Comparison of ENCODE assay signal across 30 cellular contexts in genomic region chr6:119890470-119890869, GRCh38.
DNase-seq lines count a peak whose midpoint lies in the region; ATAC-seq and TF ChIP-seq lines count a peak whose summit lies in the region.
"Had no signal": no experiment of that assay in that cellular context is flagged by ENCODE, and none has a peak within 500 bp of the region (broad histone marks: within the 10 kb centered on the region; RNA-seq: fewer than 3 reads in every experiment).

No MANE protein-coding gene starts in this region.

- H3K4me3 Mint-ChIP-seq in stimulated activated naive CD8-positive, alpha-beta T cell treated with anti-CD3 and anti-CD28 coated beads, Interleukin-15, amount 100 ng/mL, for 72 hours: no peak overlapping the region
- no peak overlapping the region for H3K4me3 Mint-ChIP-seq in progenitor cell of endocrine pancreas (ENCODE audit: low read depth)
- H3K4me3 Mint-ChIP-seq: activated CD8-positive, alpha-beta T cell treated with anti-CD3 and anti-CD28 coated beads for 36 hours; activated naive CD4-positive, alpha-beta T cell treated with anti-CD3 and anti-CD28 coated beads, Interleukin-2, amount 10 ng/mL, durations not matched to agents 7 days and 5 days; endodermal cell; naive thymus-derived CD4-positive, alpha-beta T cell had no signal

- no peak overlapping the region for H3K4me3 ChIP-seq in MG63
- H3K4me3 ChIP-seq in transverse colon: no peak overlapping the region
- H3K4me3 ChIP-seq: adrenal gland, esophagus muscularis mucosa, heart right ventricle, psoas muscle, upper lobe of right lung had no signal

- no peaks in the 10 kb centered on the region for H3K36me3 ChIP-seq in MG63
- no peaks in the 10 kb centered on the region for H3K36me3 ChIP-seq in transverse colon
- H3K36me3 ChIP-seq: adrenal gland, esophagus muscularis mucosa, heart right ventricle, upper lobe of right lung had no signal

- no peak for TF ChIP-seq CTCF in progenitor cell of endocrine pancreas (IDR thresholded peaks at IDR 0.05; ENCODE audit: unreplicated experiment)
- TF ChIP-seq CTCF in transverse colon (IDR thresholded peaks at IDR 0.05): no peak

- TF ChIP-seq POLR2A in transverse colon (IDR thresholded peaks at IDR 0.05): no peak

- no peaks in the 10 kb centered on the region for H3K4me1 ChIP-seq in transverse colon
- H3K4me1 ChIP-seq: adrenal gland, Caco-2, heart right ventricle, psoas muscle, upper lobe of right lung had no signal

- in situ Hi-C loops in transverse colon (cut with MboI; ENCODE audit: low pct_ligation_motif_present in 1 of 4, low pct_unique_long_range_greater_than_20kb in 1 of 4, low sequenced_read_pairs in 3 of 4): no loop called here

- no peaks in the 10 kb centered on the region for H3K36me3 Mint-ChIP-seq in progenitor cell of endocrine pancreas (ENCODE audit: insufficient read depth)
- H3K36me3 Mint-ChIP-seq: activated naive CD4-positive, alpha-beta T cell treated with anti-CD3 and anti-CD28 coated beads, Interleukin-2, amount 10 ng/mL, durations not matched to agents 7 days and 5 days; naive thymus-derived CD4-positive, alpha-beta T cell had no signal

- TF ChIP-seq EP300 in transverse colon (IDR thresholded peaks at IDR 0.05; ENCODE audit: low read depth): no peak

- intact Hi-C loops in transverse colon (cut with DNase I; ENCODE audit: low total_unique reads) (no loop called here), Right ventricle myocardium inferior (cut with DNase I) (no loop called here)

- no peaks in the 10 kb centered on the region for H3K27me3 Mint-ChIP-seq in stimulated activated naive CD8-positive, alpha-beta T cell treated with anti-CD3 and anti-CD28 coated beads, Interleukin-15, amount 100 ng/mL, for 72 hours
- no peaks in the 10 kb centered on the region for H3K27me3 Mint-ChIP-seq in progenitor cell of endocrine pancreas
- H3K27me3 Mint-ChIP-seq: activated CD8-positive, alpha-beta T cell treated with anti-CD3 and anti-CD28 coated beads for 36 hours; activated naive CD4-positive, alpha-beta T cell treated with anti-CD3 and anti-CD28 coated beads, Interleukin-2, amount 10 ng/mL, durations not matched to agents 7 days and 5 days had no signal

- H3K27ac Mint-ChIP-seq in stimulated activated naive CD8-positive, alpha-beta T cell treated with anti-CD3 and anti-CD28 coated beads, Interleukin-15, amount 100 ng/mL, for 72 hours: no peak overlapping the region
- no peak overlapping the region for H3K27ac Mint-ChIP-seq in progenitor cell of endocrine pancreas
- H3K27ac Mint-ChIP-seq: activated CD8-positive, alpha-beta T cell treated with anti-CD3 and anti-CD28 coated beads for 36 hours; activated naive CD4-positive, alpha-beta T cell treated with anti-CD3 and anti-CD28 coated beads, Interleukin-2, amount 10 ng/mL, durations not matched to agents 7 days and 5 days; endodermal cell; naive thymus-derived CD4-positive, alpha-beta T cell had no signal

- no peaks in the 10 kb centered on the region for H3K9me3 Mint-ChIP-seq in stimulated activated naive CD8-positive, alpha-beta T cell treated with anti-CD3 and anti-CD28 coated beads, Interleukin-15, amount 100 ng/mL, for 72 hours
- H3K9me3 Mint-ChIP-seq in progenitor cell of endocrine pancreas (ENCODE audit: low read depth): no peaks in the 10 kb centered on the region
- H3K9me3 Mint-ChIP-seq: activated CD8-positive, alpha-beta T cell treated with anti-CD3 and anti-CD28 coated beads for 36 hours; activated naive CD4-positive, alpha-beta T cell treated with anti-CD3 and anti-CD28 coated beads, Interleukin-2, amount 10 ng/mL, durations not matched to agents 7 days and 5 days; endodermal cell; naive thymus-derived CD4-positive, alpha-beta T cell had no signal

- 63% methylated on average over 1 of the region's 1 CpG; no CpG with 5 or more reads in 1 of the 2 donors for WGBS in transverse colon (ENCODE audit: low coverage in 1 of 2), 2 donors

- H3K27me3 ChIP-seq in MG63: no peaks in the 10 kb centered on the region
- no peaks in the 10 kb centered on the region for H3K27me3 ChIP-seq in transverse colon
- H3K27me3 ChIP-seq: adrenal gland, esophagus muscularis mucosa, heart right ventricle, upper lobe of right lung had no signal

- H3K4me1 Mint-ChIP-seq in stimulated activated naive CD8-positive, alpha-beta T cell treated with anti-CD3 and anti-CD28 coated beads, Interleukin-15, amount 100 ng/mL, for 72 hours: no peaks in the 10 kb centered on the region
- no peaks in the 10 kb centered on the region for H3K4me1 Mint-ChIP-seq in progenitor cell of endocrine pancreas (ENCODE audit: low read depth)
- H3K4me1 Mint-ChIP-seq: activated naive CD4-positive, alpha-beta T cell treated with anti-CD3 and anti-CD28 coated beads, Interleukin-2, amount 10 ng/mL, durations not matched to agents 7 days and 5 days; naive thymus-derived CD4-positive, alpha-beta T cell had no signal

- H3K9me3 ChIP-seq in MG63 (no peaks in the 10 kb centered on the region), transverse colon (no peaks in the 10 kb centered on the region)
- H3K9me3 ChIP-seq: adrenal gland, Caco-2, esophagus muscularis mucosa, heart right ventricle, psoas muscle, upper lobe of right lung had no signal

- peak; percentile 33 for ATAC-seq in stimulated activated naive CD8-positive, alpha-beta T cell treated with anti-CD3 and anti-CD28 coated beads, Interleukin-15, amount 100 ng/mL, for 72 hours
- ATAC-seq in stimulated activated naive CD8-positive, alpha-beta T cell treated with anti-CD3 and anti-CD28 coated beads, Interleukin-15, Interleukin-2, amounts not matched to agents 100 U/mL and 50 U/mL, for 24 hours: no peak
- peak; percentile 43 for ATAC-seq in esophagus mucosa
- no peak for ATAC-seq in Right ventricle myocardium inferior
- ATAC-seq: activated CD8-positive, alpha-beta T cell treated with anti-CD3 and anti-CD28 coated beads for 36 hours; heart right ventricle; naive thymus-derived CD4-positive, alpha-beta T cell; psoas muscle; upper lobe of right lung had no signal

- no peak overlapping the region for H3K27ac ChIP-seq in transverse colon
- H3K27ac ChIP-seq: adrenal gland, C4-2B, esophagus muscularis mucosa, heart right ventricle, psoas muscle, upper lobe of right lung had no signal

- no peak for DNase-seq in stimulated activated naive CD8-positive, alpha-beta T cell treated with anti-CD3 and anti-CD28 coated beads, Interleukin-15, amount 100 ng/mL, for 72 hours
- no peak for DNase-seq in stimulated activated naive CD8-positive, alpha-beta T cell treated with anti-CD3 and anti-CD28 coated beads, Interleukin-15, Interleukin-2, amounts not matched to agents 100 U/mL and 50 U/mL, for 24 hours
- DNase-seq in MG63 (peak; percentile 19), progenitor cell of endocrine pancreas (ENCODE audit: low spot score, unreplicated experiment) (no peak), transverse colon (no peak), Right ventricle myocardium inferior (ENCODE audit: missing footprints) (no peak), RPMI8226 (no peak)
- DNase-seq: 8988T; activated CD8-positive, alpha-beta T cell treated with anti-CD3 and anti-CD28 coated beads for 36 hours; activated naive CD4-positive, alpha-beta T cell treated with anti-CD3 and anti-CD28 coated beads, Interleukin-2, amount 10 ng/mL, durations not matched to agents 7 days and 5 days; Caco-2; dermis blood vessel endothelial cell; DND-41; endodermal cell; heart right ventricle; kidney; midbrain; naive thymus-derived CD4-positive, alpha-beta T cell; NCI-H2029; NCI-H524 treated with DMSO at 0.1 percent for 48 hours; nucleus accumbens; psoas muscle; SIG-M5; stimulated activated CD4-positive, alpha-beta T cell treated with anti-CD3 and anti-CD28 coated beads, Interleukin-4, amount 100 ng/mL, for 1 hour; substantia nigra; upper lobe of right lung had no signal

Comparison
In these comparisons a context has a peak if more than half of its experiments do, and no peak if none do; other contexts are left out.
1. ATAC-seq: peak in stimulated activated naive CD8-positive, alpha-beta T cell treated with anti-CD3 and anti-CD28 coated beads, Interleukin-15, amount 100 ng/mL, for 72 hours (single experiment) and esophagus mucosa (single experiment); none in stimulated activated naive CD8-positive, alpha-beta T cell treated with anti-CD3 and anti-CD28 coated beads, Interleukin-15, Interleukin-2, amounts not matched to agents 100 U/mL and 50 U/mL, for 24 hours (single experiment) and Right ventricle myocardium inferior (single experiment).